10 cellular contexts compared by ENCODE assay signal in the genomic region with DNA sequence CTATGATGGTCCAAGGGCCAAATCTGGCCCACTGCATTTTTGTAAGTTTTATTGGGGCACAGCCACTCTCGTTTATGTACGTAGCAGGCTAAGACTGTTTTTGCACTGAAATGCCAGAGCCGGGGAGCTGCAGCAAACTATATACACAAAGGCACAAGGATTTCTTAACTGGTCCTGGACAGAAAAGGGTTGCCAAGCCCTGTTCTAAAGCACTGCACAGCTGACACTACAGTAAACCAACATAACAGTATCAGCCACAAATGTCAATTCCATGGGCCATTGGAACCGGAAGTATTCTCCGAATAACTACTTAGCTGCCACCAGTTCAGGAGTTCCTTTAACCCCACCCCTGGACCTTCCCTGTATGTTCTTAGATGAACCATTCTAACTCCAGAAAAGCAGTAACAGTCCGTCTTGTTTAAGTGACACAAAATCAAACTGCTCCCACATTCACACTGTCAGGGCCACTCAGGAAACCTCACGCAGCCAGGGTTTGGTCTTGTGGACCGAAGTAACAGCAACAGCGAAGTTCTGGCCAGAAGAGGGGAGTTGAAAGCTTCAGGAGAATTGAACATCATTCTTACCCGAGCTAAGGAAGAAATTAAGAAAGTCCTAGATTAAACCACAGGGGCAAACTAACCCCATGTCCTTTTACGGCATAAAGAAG. TPM values are rescaled to one million over a fixed set of nuclear protein-coding genes. Genes with fewer than 3 reads are reported as not detected.
A peak's percentile ranks its signal among the peaks of the same experiment; 100 is the strongest.
DNase-seq lines count a peak whose midpoint lies in the region; ATAC-seq and TF ChIP-seq lines count a peak whose summit lies in the region.
"Had no signal": no experiment of that assay in that cellular context is flagged by ENCODE, and none has a peak within 500 bp of the region (broad histone marks: within the 10 kb centered on the region; RNA-seq: fewer than 3 reads in every experiment).

No MANE protein-coding gene starts in this region.

- no peaks in the 10 kb centered on the region for H3K27me3 Mint-ChIP-seq in dendritic cell treated with granulocyte-macrophage colony-stimulating factor and Interleukin-4, amounts not matched to agents 40 ng/mL and 50 ng/mL, for 4 days
- no peaks in the 10 kb centered on the region for H3K27me3 Mint-ChIP-seq in neural progenitor cell (ENCODE audit: insufficient read depth, low read depth)

- H3K79me2 ChIP-seq in neural progenitor cell (ENCODE audit: low read depth): no peaks in the 10 kb centered on the region

- no peak overlapping the region for H2AFZ ChIP-seq in neural progenitor cell (replicated peaks)

- no peak overlapping the region for H3K4me2 ChIP-seq in neural progenitor cell

- H3K36me3 ChIP-seq in HUES48 (ENCODE audit: control insufficient read depth, insufficient read depth, low read length): peaks cover 29% of the 10 kb centered on the region
- no peaks in the 10 kb centered on the region for H3K36me3 ChIP-seq in neural progenitor cell

- no peak overlapping the region for H3K9ac ChIP-seq in HUES48 (ENCODE audit: low read depth, low read length)
- no peak overlapping the region for H3K9ac ChIP-seq in neural progenitor cell

- no peak for DNase-seq in neural progenitor cell (ENCODE audit: low spot score)
- no peak for DNase-seq in NCI-H2171 treated with DMSO at 0.1 percent for 48 hours (lab: John Stamatoyannopoulos, UW)
- DNase-seq: central memory CD4-positive, alpha-beta T cell; NCI-H1092 treated with DMSO at 0.1 percent for 48 hours had no signal

- H3K4me3 Mint-ChIP-seq in dendritic cell treated with granulocyte-macrophage colony-stimulating factor and Interleukin-4, amounts not matched to agents 40 ng/mL and 50 ng/mL, for 4 days: no peak overlapping the region
- no peak overlapping the region for H3K4me3 Mint-ChIP-seq in neural progenitor cell

- H3K9me3 Mint-ChIP-seq in dendritic cell treated with granulocyte-macrophage colony-stimulating factor and Interleukin-4, amounts not matched to agents 40 ng/mL and 50 ng/mL, for 4 days: no peaks in the 10 kb centered on the region
- no peaks in the 10 kb centered on the region for H3K9me3 Mint-ChIP-seq in neural progenitor cell

- intact Hi-C loops in dendritic cell treated with granulocyte-macrophage colony-stimulating factor and Interleukin-4, amounts not matched to agents 40 ng/mL and 50 ng/mL, for 4 days (cut with micrococcal nuclease): no loop called here

- H3K36me3 Mint-ChIP-seq in dendritic cell treated with granulocyte-macrophage colony-stimulating factor and Interleukin-4, amounts not matched to agents 40 ng/mL and 50 ng/mL, for 4 days (ENCODE audit: low read depth): peaks cover 38% of the 10 kb centered on the region
- H3K36me3 Mint-ChIP-seq in neural progenitor cell: peaks cover 8% of the 10 kb centered on the region

- H3K4me1 Mint-ChIP-seq in dendritic cell treated with granulocyte-macrophage colony-stimulating factor and Interleukin-4, amounts not matched to agents 40 ng/mL and 50 ng/mL, for 4 days (ENCODE audit: low read depth): peaks cover 27% of the 10 kb centered on the region
- peaks cover 20% of the 10 kb centered on the region for H3K4me1 Mint-ChIP-seq in neural progenitor cell

- H3K27ac Mint-ChIP-seq in dendritic cell treated with granulocyte-macrophage colony-stimulating factor and Interleukin-4, amounts not matched to agents 40 ng/mL and 50 ng/mL, for 4 days: peak overlapping the region; percentile 89
- peak overlapping the region; percentile 83 for H3K27ac Mint-ChIP-seq in neural progenitor cell

- TF ChIP-seq CTCF in 22Rv1 (IDR thresholded peaks at IDR 0.05) (no peak), neural progenitor cell (IDR thresholded peaks at IDR 0.05) (no peak)

- H3K27ac ChIP-seq in 22Rv1: peak overlapping the region; percentile 56
- peak overlapping the region; percentile 52 for H3K27ac ChIP-seq in HUES48 (ENCODE audit: low read depth, low read length)
- no peak overlapping the region for H3K27ac ChIP-seq in neural progenitor cell

- H3F3A ChIP-seq in neural progenitor cell (ENCODE audit: low read depth): peaks cover 31% of the 10 kb centered on the region

- no peak for ATAC-seq in GM18909 (IDR thresholded peaks at IDR 0.05; ENCODE audit: poor library complexity, unreplicated experiment)
- ATAC-seq in HG02678 (IDR thresholded peaks at IDR 0.05; ENCODE audit: unreplicated experiment): no peak
- ATAC-seq in GM19351 (IDR thresholded peaks at IDR 0.05; ENCODE audit: unreplicated experiment): no peak

- no peak overlapping the region for H3K4me3 ChIP-seq in HUES48 (ENCODE audit: low read depth, low read length)
- H3K4me3 ChIP-seq in neural progenitor cell: no peak overlapping the region

- H3K27me3 ChIP-seq in HUES48 (ENCODE audit: control insufficient read depth, insufficient read depth, low read length): no peaks in the 10 kb centered on the region
- H3K27me3 ChIP-seq in neural progenitor cell: no peaks in the 10 kb centered on the region

- H3K4me1 ChIP-seq in HUES48 (ENCODE audit: control insufficient read depth, insufficient read depth, low read length) (peaks cover 10% of the 10 kb centered on the region; the same call in 1 of the 2 replicates), neural progenitor cell (peaks cover 31% of the 10 kb centered on the region)

- no peaks in the 10 kb centered on the region for H4K20me1 ChIP-seq in neural progenitor cell (ENCODE audit: low read depth)

- H3K9me3 ChIP-seq in HUES48 (ENCODE audit: control insufficient read depth, insufficient read depth, low read length) (no peaks in the 10 kb centered on the region), neural progenitor cell (ENCODE audit: low read depth) (no peaks in the 10 kb centered on the region)

RNA-seq across cellular contexts. Expression of gene COQ8A, which starts 49.1 kb away (rescaled TPM):
- 13.8 and 18.8 TPM in 2 replicates for total RNA-seq in neural progenitor cell (ENCODE audit: low replicate concordance)
